19 cellular contexts compared by ENCODE assay signal in the genomic region with DNA sequence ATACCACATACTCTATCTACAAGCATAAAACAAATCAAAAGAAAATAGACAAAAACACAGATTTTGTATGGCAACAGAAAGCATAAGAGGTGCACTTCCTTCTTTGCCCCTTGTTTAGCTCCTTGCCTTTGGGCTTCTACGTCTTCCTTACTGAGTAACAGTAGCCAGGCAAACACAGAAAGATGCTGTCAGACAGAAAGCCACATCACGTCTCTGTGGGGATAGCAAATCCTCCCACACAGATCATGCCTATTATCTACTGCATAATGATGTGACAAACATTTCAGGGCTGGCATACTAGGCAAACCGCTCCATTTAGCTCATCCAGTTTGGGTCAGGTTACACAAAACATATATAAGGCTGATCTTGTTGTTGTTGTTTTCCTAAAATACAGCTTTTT.
"Had no signal": no experiment of that assay in that cellular context is flagged by ENCODE, and none has a peak within 500 bp of the region (broad histone marks: within the 10 kb centered on the region; RNA-seq: fewer than 3 reads in every experiment).

No MANE protein-coding gene starts in this region.

- H3K27me3 ChIP-seq: colonic mucosa, esophagus squamous epithelium, heart left ventricle, right lobe of liver, spleen, stomach, transverse colon had no signal

- H3K4me3 ChIP-seq: colonic mucosa, esophagus squamous epithelium, heart left ventricle, mucosa of descending colon, psoas muscle, right lobe of liver, spleen, stomach, thoracic aorta, transverse colon had no signal

- H3K27ac ChIP-seq: colonic mucosa, esophagus squamous epithelium, heart left ventricle, psoas muscle, right lobe of liver, spleen, stomach, thoracic aorta, transverse colon had no signal

- ATAC-seq: heart left ventricle, left lobe of liver, mucosa of descending colon, natural killer cell, psoas muscle, right lobe of liver had no signal

- H3K36me3 ChIP-seq: colonic mucosa, right lobe of liver, thoracic aorta had no signal

- DNase-seq: colonic mucosa; dermis blood vessel endothelial cell; esophagus squamous epithelium; heart left ventricle; hippocampal formation; kidney glomerular epithelial cell; mammary epithelial cell; mucosa of descending colon; natural killer cell; psoas muscle; retina; right lobe of liver; spleen; stimulated activated naive CD4-positive, alpha-beta T cell; stomach; substantia nigra; transverse colon had no signal

- H3K9me3 ChIP-seq: colonic mucosa, esophagus squamous epithelium, heart left ventricle, mucosa of descending colon, psoas muscle, right lobe of liver, spleen, stomach, thoracic aorta, transverse colon had no signal
